8 cellular contexts compared by ENCODE assay signal in the genomic region with DNA sequence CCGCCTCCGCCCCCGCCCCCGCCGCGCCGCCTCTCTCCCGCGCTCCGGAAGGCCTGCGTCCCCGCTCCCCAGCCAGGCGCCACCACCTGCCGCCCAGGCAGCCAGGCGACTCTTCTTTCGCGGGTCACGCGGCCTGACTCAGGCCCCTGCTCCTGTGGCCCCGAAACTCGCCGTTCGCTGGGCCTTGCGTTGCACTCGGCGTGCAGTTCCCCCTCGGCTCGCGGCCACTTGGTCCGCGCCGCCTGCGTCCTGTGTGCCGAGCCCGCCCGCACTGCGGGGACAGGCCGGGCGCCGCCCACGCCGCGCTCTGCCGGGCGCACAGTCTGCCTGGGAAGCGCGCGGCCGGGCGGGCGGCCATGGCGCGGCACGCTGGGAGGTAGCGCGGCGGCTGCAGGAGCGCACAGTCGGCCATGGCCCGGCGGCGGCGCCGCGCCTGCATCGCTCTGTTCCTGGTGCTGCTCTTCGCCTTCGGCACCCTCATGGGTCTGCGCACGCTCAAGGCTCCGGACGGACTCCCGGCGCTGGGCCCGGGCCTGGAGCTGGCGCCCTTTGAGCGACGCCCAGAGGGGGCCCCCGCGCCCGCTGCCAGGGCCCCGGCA. TPM values are rescaled to one million over a fixed set of nuclear protein-coding genes. Genes with fewer than 3 reads are reported as not detected.
DNase-seq lines count a peak whose midpoint lies in the region; FAIRE-seq and TF ChIP-seq lines count a peak whose summit lies in the region.

A gene with protein sequence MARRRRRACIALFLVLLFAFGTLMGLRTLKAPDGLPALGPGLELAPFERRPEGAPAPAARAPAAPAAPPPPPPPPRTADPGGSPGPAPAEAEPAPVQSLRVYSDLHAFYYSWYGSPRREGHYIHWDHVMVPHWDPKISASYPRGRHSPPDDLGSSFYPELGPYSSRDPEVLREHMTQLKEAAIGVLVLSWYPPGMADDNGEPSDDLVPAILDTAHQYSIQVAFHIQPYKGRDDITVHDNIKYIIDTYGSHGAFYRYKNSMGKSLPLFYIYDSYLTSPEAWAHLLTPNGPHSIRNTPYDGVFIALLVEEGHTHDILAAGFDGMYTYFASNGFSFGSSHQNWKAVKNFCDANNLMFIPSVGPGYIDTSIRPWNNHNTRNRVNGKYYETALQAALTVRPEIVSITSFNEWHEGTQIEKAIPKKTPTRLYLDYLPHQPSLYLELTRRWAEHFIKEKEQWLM (plus strand): TSS at position 75 of the 599 bp plus-strand sequence. CDS start 336 bp downstream, at position 411.

- peak; percentile 32 for TF ChIP-seq POLR2A in GM18526 (IDR thresholded peaks at IDR 0.05; ENCODE audit: extremely low read depth, insufficient read length)

- DNase-seq in BE2C (peak; percentile 67), HT1080 (ENCODE audit: low read depth) (peak; percentile 20), RCC 7860 (ENCODE audit: low spot score) (peak; percentile 13), amniotic stem cell (lab: John Stamatoyannopoulos, UW) (peak; percentile 24), right atrium auricular region (ENCODE audit: low spot score) (no peak), posterior cingulate gyrus (peak in 9 of 10 donors; percentile 37 to 94 (median 54)), cortex of kidney (lab: John Stamatoyannopoulos, UW) (no peak)

- H3K27me3 ChIP-seq in BE2C (no peaks in the 10 kb centered on the region), right atrium auricular region (no peaks in the 10 kb centered on the region)

- H3K4me3 ChIP-seq in BE2C (ENCODE audit: low read depth, low read length) (peak within 1 kb of the TSS; percentile 72), right atrium auricular region (peak within 1 kb of the TSS; percentile 44 to 57)

- no peak for FAIRE-seq in RCC 7860 (lab: Jason Lieb, UNC)

- TF ChIP-seq CTCF in BE2C (IDR thresholded peaks at IDR 0.05; ENCODE audit: low read depth, low read length): no peak
- TF ChIP-seq CTCF in right atrium auricular region (IDR thresholded peaks at IDR 0.05): no peak

- intact Hi-C loops in posterior cingulate gyrus (cut with DNase I): no loop called here

- H3K4me1 ChIP-seq in BE2C (no peaks in the 10 kb centered on the region), right atrium auricular region (peaks cover 0 to 17% of the 10 kb centered on the region in 2 donors)

- no peak within 1 kb of the TSS for H3K27ac ChIP-seq in right atrium auricular region

- H3K36me3 ChIP-seq in BE2C: peaks cover 8% of the 10 kb centered on the region
- H3K36me3 ChIP-seq in right atrium auricular region: no peaks in the 10 kb centered on the region

- no peaks in the 10 kb centered on the region for H3K9me3 ChIP-seq in BE2C
- no peaks in the 10 kb centered on the region for H3K9me3 ChIP-seq in right atrium auricular region

RNA-seq across cellular contexts. Expression of the gene that starts here (rescaled TPM):
- 56.3 TPM for polyA plus RNA-seq in BE2C (2012; ENCODE audit: insufficient read depth, insufficient read length, low read depth)
- total RNA-seq in HT1080 (2014; rRNA removed; shearing (Covaris generic)): 18.6 and 21.6 TPM in 2 replicates
- 10.1 and 11.1 TPM in 2 replicates for polyA plus RNA-seq in HT1080 (2015; cell fraction: cytosol; rRNA removed)
- 4.8 and 4.9 TPM in 2 replicates for polyA plus RNA-seq in HT1080 (2015; cell fraction: nucleus; rRNA removed)
- total RNA-seq in right atrium auricular region: 1 to 10 TPM in 1 of 2 donors, under 1 TPM in 1; 0.67 to 1.0 TPM

Comparison
In these comparisons a context has a peak if more than half of its experiments do, and no peak if none do; other contexts are left out.
1. DNase-seq: peak in BE2C (single experiment), HT1080 (single experiment), RCC 7860 (single experiment), amniotic stem cell (single experiment) and posterior cingulate gyrus (9 of 10); none in right atrium auricular region (single experiment) and cortex of kidney (single experiment).